In genomic region chr11:70443043-70444030, GRCh38 we compare ENCODE assay signal across 17 cellular contexts.
"Had no signal": no experiment of that assay in that cellular context is flagged by ENCODE, and none has a peak within 500 bp of the region (broad histone marks: within the 10 kb centered on the region; RNA-seq: fewer than 3 reads in every experiment).

No MANE protein-coding gene starts in this region.

- H3K27me3 ChIP-seq: cardiac muscle cell, gastrocnemius medialis, sigmoid colon had no signal

- DNase-seq: activated CD4-positive, alpha-beta T cell treated with anti-CD3 and anti-CD28 coated beads for 4 hours; activated CD8-positive, alpha-beta memory T cell treated with anti-CD3 and anti-CD28 coated beads, Interleukin-2, amount 50 U/mL, for 4 hours; activated CD8-positive, alpha-beta T cell treated with anti-CD3 and anti-CD28 coated beads for 36 hours; activated T-cell treated with anti-CD3 and anti-CD28 coated beads, Interleukin-2, amount 50 U/mL, for 72 hours; gastrocnemius medialis; heart right ventricle; islet precursor cell; mucosa of descending colon; natural killer cell; sigmoid colon; stimulated activated CD4-positive, alpha-beta T cell treated with anti-CD3 and anti-CD28 coated beads, Interleukin-2, amount 100 ng/mL, for 24 hours; stimulated activated naive CD4-positive, alpha-beta T cell; substantia nigra; T1000; trophoblast cell had no signal

- H3K27ac ChIP-seq: cardiac muscle cell, gastrocnemius medialis, heart right ventricle, sigmoid colon, VCaP had no signal

- H3K4me3 ChIP-seq: cardiac muscle cell, gastrocnemius medialis, heart right ventricle, mucosa of descending colon, sigmoid colon had no signal
